ENCODE assay signal across 20 cellular contexts in genomic region chr5:141489841-141490240, GRCh38. TPM values are rescaled to one million over a fixed set of nuclear protein-coding genes. Genes with fewer than 3 reads are reported as not detected.
DNase-seq lines count a peak whose midpoint lies in the region; ATAC-seq and TF ChIP-seq lines count a peak whose summit lies in the region.
"Had no signal": no experiment of that assay in that cellular context is flagged by ENCODE, and none has a peak within 500 bp of the region (broad histone marks: within the 10 kb centered on the region; RNA-seq: fewer than 3 reads in every experiment).

No MANE protein-coding gene starts in this region.

- TF ChIP-seq EP300 in gastroesophageal sphincter (IDR thresholded peaks at IDR 0.05): no peak

- H3K36me3 ChIP-seq in BLaER1 treated with 17β-estradiol and CSF1 and Interleukin-3, amounts not matched to agents 10 nM and 100 nM: peaks cover 13 to 73% (median 53%) of the 10 kb centered on the region in 11 experiments
- peaks cover 21% of the 10 kb centered on the region for H3K36me3 ChIP-seq in fibroblast of lung (ENCODE audit: control insufficient read depth, insufficient read depth, low read length)
- H3K36me3 ChIP-seq in skeletal muscle satellite cell (ENCODE audit: insufficient read depth, low read length): peaks cover 40% of the 10 kb centered on the region
- peaks cover 0 to 51% of the 10 kb centered on the region in 2 donors for H3K36me3 ChIP-seq in gastroesophageal sphincter

- peak overlapping the region in 4 of 10 experiments; percentile 63 to 77 (median 66); a peak in 7 of 20 replicates for H3K4me3 ChIP-seq in BLaER1 treated with 17β-estradiol and CSF1 and Interleukin-3, amounts not matched to agents 10 nM and 100 nM
- H3K4me3 ChIP-seq in fibroblast of lung (replicated peaks in 1 of 4; ENCODE audit: control extremely low read depth in 1 of 4, insufficient read depth in 1 of 4, low read depth in 3 of 4, low read length in 4 of 4) (no peak overlapping the region), skeletal muscle satellite cell (ENCODE audit: low read length) (peak overlapping the region; percentile 60), gastroesophageal sphincter (no peak overlapping the region)
- H3K4me3 ChIP-seq: A549 had no signal

- no peak for TF ChIP-seq POLR2A in gastroesophageal sphincter (IDR thresholded peaks at IDR 0.05)

- H3K4me2 ChIP-seq in BLaER1 treated with 17β-estradiol and CSF1 and Interleukin-3, amounts not matched to agents 10 nM and 100 nM: peak overlapping the region; percentile 93 to 99 (median 97)
- H3K4me2 ChIP-seq in fibroblast of lung (ENCODE audit: extremely low read depth, insufficient read depth, low read length): peak overlapping the region; percentile 59
- peak overlapping the region; percentile 83 for H3K4me2 ChIP-seq in skeletal muscle satellite cell (ENCODE audit: low read length)
- H3K4me2 ChIP-seq: A549 had no signal

- ATAC-seq in GM18868 (IDR thresholded peaks at IDR 0.05; ENCODE audit: unreplicated experiment): no peak
- no peak for ATAC-seq in HG02938 (IDR thresholded peaks at IDR 0.05; ENCODE audit: unreplicated experiment)
- ATAC-seq in gastroesophageal sphincter: no peak
- ATAC-seq in GM21447 (IDR thresholded peaks at IDR 0.05; ENCODE audit: unreplicated experiment): no peak

- TF ChIP-seq CTCF in fibroblast of lung (conservative IDR thresholded peaks at IDR 0.05 in 1 of 2, IDR thresholded peaks at IDR 0.05 in 1 of 2; ENCODE audit: low read depth in 1 of 2, low read length in 2 of 2): no peak
- no peak for TF ChIP-seq CTCF in gastroesophageal sphincter (IDR thresholded peaks at IDR 0.05)

- H3K9me3 ChIP-seq in BLaER1 treated with 17β-estradiol and CSF1 and Interleukin-3, amounts not matched to agents 10 nM and 100 nM (replicated peaks in 1 of 11): peaks cover 0 to 14% (median 0%) of the 10 kb centered on the region in 11 experiments; a peak in 4 of 22 replicates
- H3K9me3 ChIP-seq in fibroblast of lung (ENCODE audit: control insufficient read depth, insufficient read depth, low read depth, low read length) (no peaks in the 10 kb centered on the region), skeletal muscle satellite cell (replicated peaks; ENCODE audit: low read length) (no peaks in the 10 kb centered on the region), gastroesophageal sphincter (no peaks in the 10 kb centered on the region)
- H3K9me3 ChIP-seq: A549, Caco-2 had no signal

- peaks cover 98 to 100% (median 100%) of the 10 kb centered on the region in 10 experiments for H3K4me1 ChIP-seq in BLaER1 treated with 17β-estradiol and CSF1 and Interleukin-3, amounts not matched to agents 10 nM and 100 nM
- H3K4me1 ChIP-seq in fibroblast of lung (ENCODE audit: control insufficient read depth, extremely low read depth, insufficient read depth, low read length) (peaks cover 25% of the 10 kb centered on the region), skeletal muscle satellite cell (ENCODE audit: control insufficient read depth, insufficient read depth, low read length) (peaks cover 49% of the 10 kb centered on the region), gastroesophageal sphincter (peaks cover 0 to 76% (median 11%) of the 10 kb centered on the region in 3 donors)
- H3K4me1 ChIP-seq: A549, Caco-2 had no signal

- H3K9ac ChIP-seq in BLaER1 treated with 17β-estradiol and CSF1 and Interleukin-3, amounts not matched to agents 10 nM and 100 nM: peak overlapping the region in 3 of 11 experiments; percentile 17 to 88 (median 37); a peak in 4 of 22 replicates
- no peak overlapping the region for H3K9ac ChIP-seq in fibroblast of lung (ENCODE audit: insufficient read depth, low read length)
- peak overlapping the region; percentile 38 for H3K9ac ChIP-seq in skeletal muscle satellite cell (ENCODE audit: low read depth, low read length)

- H2AFZ ChIP-seq in fibroblast of lung (ENCODE audit: low read length): no peak overlapping the region

- H3K79me2 ChIP-seq in fibroblast of lung (ENCODE audit: control insufficient read depth, insufficient read depth, low read length): peaks cover 47% of the 10 kb centered on the region

- H3K27me3 ChIP-seq in BLaER1 treated with 17β-estradiol and CSF1 and Interleukin-3, amounts not matched to agents 10 nM and 100 nM: no peaks in the 10 kb centered on the region
- H3K27me3 ChIP-seq in fibroblast of lung (ENCODE audit: control insufficient read depth, insufficient read depth, low read length) (no peaks in the 10 kb centered on the region), skeletal muscle satellite cell (ENCODE audit: control insufficient read depth, insufficient read depth, low read length) (no peaks in the 10 kb centered on the region), gastroesophageal sphincter (no peaks in the 10 kb centered on the region)

- peak overlapping the region in 3 of 11 experiments; percentile 1 to 9 (median 2); a peak in 1 of 22 replicates for H3K27ac ChIP-seq in BLaER1 treated with 17β-estradiol and CSF1 and Interleukin-3, amounts not matched to agents 10 nM and 100 nM
- H3K27ac ChIP-seq in angular gyrus (ENCODE audit: low read depth, low read length) (peak overlapping the region; percentile 80), fibroblast of lung (ENCODE audit: insufficient read depth, low read length) (no peak overlapping the region), gastroesophageal sphincter (no peak overlapping the region)
- H3K27ac ChIP-seq: A549 had no signal

- WGBS in gastroesophageal sphincter (ENCODE audit: low coverage in 1 of 2), 2 donors: 80 to 83% methylated on average over 1 to 2 of the region's 10 CpGs

- no peak for DNase-seq in fibroblast of lung (ENCODE audit: low read depth in 2 of 2)
- DNase-seq: AML-193; Caco-2; CD4-positive, CD25-positive, alpha-beta regulatory T cell; DMS153; HCEC 1CT; KBM-7; MV-4-11; NCI-H1417; NCI-H187 treated with DMSO at 0.1 percent for 48 hours; NK-92 treated with Interleukin-12 subunit alpha and Interleukin-12 subunit beta, amount 100 ng/mL, for 24 hours had no signal

- H4K20me1 ChIP-seq in BLaER1 treated with 17β-estradiol and CSF1 and Interleukin-3, amounts not matched to agents 10 nM and 100 nM: peaks cover 4 to 63% (median 50%) of the 10 kb centered on the region in 11 experiments; a peak in 17 of 22 replicates
- no peaks in the 10 kb centered on the region for H4K20me1 ChIP-seq in fibroblast of lung (ENCODE audit: control insufficient read depth, extremely low read depth, insufficient read depth, low read length)

RNA-seq across cellular contexts. Expression of gene PCDHGC5, which starts 1.0 kb away (rescaled TPM):
- total RNA-seq in fibroblast of lung (1.3 and 2.6 TPM in 2 replicates), gastroesophageal sphincter (1 to 10 TPM in 3 of 4 donors, under 1 TPM in 1; 0.07 to 5.1 (median 1.8) TPM)
- 0.97 and 1.1 TPM in 2 replicates for polyA plus RNA-seq in fibroblast of lung
- polyA plus RNA-seq in fibroblast of lung (2012): 0.82 and 1.0 TPM in 2 replicates
- polyA minus RNA-seq in fibroblast of lung (ENCODE audit: low replicate concordance): 5.9 and 6.7 TPM in 2 replicates
- 2.0 and 3.3 TPM in 2 replicates for total RNA-seq in skeletal muscle satellite cell (2012; rRNA removed)
- total RNA-seq: CD4-positive, CD25-positive, alpha-beta regulatory T cell had no signal
- polyA plus RNA-seq: A549; CD4-positive, CD25-positive, alpha-beta regulatory T cell had no signal

RNA-seq across cellular contexts. Expression of gene PCDHGC4, which starts 5.0 kb away (rescaled TPM):
- total RNA-seq in fibroblast of lung (1.5 and 3.0 TPM in 2 replicates), gastroesophageal sphincter (10 to 100 TPM in 1 of 4 donors, 1 to 10 TPM in 2, under 1 TPM in 1; 0.10 to 12.9 (median 2.4) TPM)
- polyA plus RNA-seq in fibroblast of lung: 0.48 and 0.76 TPM in 2 replicates
- polyA plus RNA-seq in fibroblast of lung (2012): 0.41 and 0.48 TPM in 2 replicates
- 5.7 and 7.8 TPM in 2 replicates for polyA minus RNA-seq in fibroblast of lung (ENCODE audit: low replicate concordance)
- total RNA-seq in skeletal muscle satellite cell (2012; rRNA removed): 1.1 and 1.3 TPM in 2 replicates
- total RNA-seq: CD4-positive, CD25-positive, alpha-beta regulatory T cell; SK-MEL-5 had no signal
- polyA plus RNA-seq: CD4-positive, CD25-positive, alpha-beta regulatory T cell had no signal

RNA-seq across cellular contexts. Expression of gene PCDHGC3, which starts 14.1 kb away (rescaled TPM):
- total RNA-seq in fibroblast of lung: 59.0 and 63.4 TPM in 2 replicates
- 106 and 109 TPM in 2 replicates for polyA plus RNA-seq in fibroblast of lung
- polyA plus RNA-seq in fibroblast of lung (2012): 155 and 185 TPM in 2 replicates
- 188 and 308 TPM in 2 replicates for polyA minus RNA-seq in fibroblast of lung (ENCODE audit: low replicate concordance)
- total RNA-seq in skeletal muscle satellite cell (2012; rRNA removed): 30.9 and 44.6 TPM in 2 replicates
- 10 to 100 TPM; 52.6 to 95.6 (median 63.2) TPM for total RNA-seq in gastroesophageal sphincter

RNA-seq across cellular contexts. Expression of gene PCDHGA12, which starts 59.5 kb away (rescaled TPM):
- total RNA-seq in fibroblast of lung: 9.2 and 13.7 TPM in 2 replicates
- polyA plus RNA-seq in fibroblast of lung: 11.9 and 14.1 TPM in 2 replicates
- 18.6 and 21.1 TPM in 2 replicates for polyA plus RNA-seq in fibroblast of lung (2012)
- 16.6 and 20.2 TPM in 2 replicates for polyA minus RNA-seq in fibroblast of lung (ENCODE audit: low replicate concordance)
- 19.8 and 23.4 TPM in 2 replicates for total RNA-seq in skeletal muscle satellite cell (2012; rRNA removed)
- 10 to 100 TPM in 1 of 4 donors, 1 to 10 TPM in 3; 5.3 to 15.4 (median 9.8) TPM for total RNA-seq in gastroesophageal sphincter
- total RNA-seq: CD4-positive, CD25-positive, alpha-beta regulatory T cell had no signal
- polyA plus RNA-seq: CD4-positive, CD25-positive, alpha-beta regulatory T cell had no signal
